ENCODE assay signal across 8 cellular contexts in genomic region chr1:202145325-202146140, GRCh38. TPM values are rescaled to one million over a fixed set of nuclear protein-coding genes. Genes with fewer than 3 reads are reported as not detected.
DNase-seq lines count a peak whose midpoint lies in the region; ATAC-seq, FAIRE-seq and TF ChIP-seq lines count a peak whose summit lies in the region.

No MANE protein-coding gene starts in this region.

- H3K36me3 ChIP-seq in endothelial cell of umbilical vein (ENCODE audit: control insufficient read depth in 2 of 2, extremely low read depth in 1 of 2, insufficient read depth in 2 of 2, low read length in 2 of 2) (peaks cover 0 to 2% of the 10 kb centered on the region in 2 experiments), prostate gland (no peaks in the 10 kb centered on the region)

- H3K4me3 Mint-ChIP-seq in activated CD4-positive, alpha-beta T cell treated with anti-CD3 and anti-CD28 coated beads for 36 hours: peak overlapping the region; percentile 95
- peak overlapping the region; percentile 72 for H3K4me3 Mint-ChIP-seq in T-helper 2 cell treated with Interferon-gamma antibody and Interleukin-4, amounts not matched to agents 5 μg/mL and 100 μg/mL, for 36 hours

- H3K36me3 Mint-ChIP-seq in activated CD4-positive, alpha-beta T cell treated with anti-CD3 and anti-CD28 coated beads for 36 hours (ENCODE audit: low read depth): peaks cover 28% of the 10 kb centered on the region
- H3K36me3 Mint-ChIP-seq in T-helper 2 cell treated with Interferon-gamma antibody and Interleukin-4, amounts not matched to agents 5 μg/mL and 100 μg/mL, for 36 hours (ENCODE audit: low read depth): peaks cover 31% of the 10 kb centered on the region

- H3K27ac Mint-ChIP-seq in activated CD4-positive, alpha-beta T cell treated with anti-CD3 and anti-CD28 coated beads for 36 hours: peak overlapping the region; percentile 64
- H3K27ac Mint-ChIP-seq in T-helper 2 cell treated with Interferon-gamma antibody and Interleukin-4, amounts not matched to agents 5 μg/mL and 100 μg/mL, for 36 hours: peak overlapping the region; percentile 73

- H3K27ac ChIP-seq in endothelial cell of umbilical vein (ENCODE audit: insufficient read depth, low read depth, low read length): no peak overlapping the region
- peak overlapping the region in 1 of 2 donors; percentile 85 for H3K27ac ChIP-seq in prostate gland

- no peak for FAIRE-seq in endothelial cell of umbilical vein (lab: Jason Lieb, UNC)

- H3K27me3 ChIP-seq in endothelial cell of umbilical vein (ENCODE audit: control insufficient read depth in 2 of 2, insufficient read depth in 2 of 2, low read length in 2 of 2) (no peaks in the 10 kb centered on the region), prostate gland (replicated peaks; ENCODE audit: insufficient read depth) (no peaks in the 10 kb centered on the region)

- peaks cover 6% of the 10 kb centered on the region for H4K20me1 ChIP-seq in endothelial cell of umbilical vein (replicated peaks; ENCODE audit: control insufficient read depth, extremely low read depth, insufficient read depth, low read length)

- no peaks in the 10 kb centered on the region for H3K9me3 Mint-ChIP-seq in activated CD4-positive, alpha-beta T cell treated with anti-CD3 and anti-CD28 coated beads for 36 hours (ENCODE audit: low read depth)
- H3K9me3 Mint-ChIP-seq in T-helper 2 cell treated with Interferon-gamma antibody and Interleukin-4, amounts not matched to agents 5 μg/mL and 100 μg/mL, for 36 hours: no peaks in the 10 kb centered on the region

- peaks cover 31% of the 10 kb centered on the region for H3K4me1 Mint-ChIP-seq in activated CD4-positive, alpha-beta T cell treated with anti-CD3 and anti-CD28 coated beads for 36 hours
- peaks cover 28% of the 10 kb centered on the region for H3K4me1 Mint-ChIP-seq in T-helper 2 cell treated with Interferon-gamma antibody and Interleukin-4, amounts not matched to agents 5 μg/mL and 100 μg/mL, for 36 hours (ENCODE audit: low read depth)

- H3K4me2 ChIP-seq in endothelial cell of umbilical vein (ENCODE audit: insufficient read depth, low read length): peak overlapping the region; percentile 92

- peak; percentile 69 for DNase-seq in activated CD4-positive, alpha-beta T cell treated with anti-CD3 and anti-CD28 coated beads for 36 hours
- DNase-seq in activated CD4-positive, alpha-beta T cell treated with anti-CD3 and anti-CD28 coated beads for 1 hour: no peak
- peak; percentile 60 for DNase-seq in T-helper 2 cell treated with Interferon-gamma antibody and Interleukin-4, amounts not matched to agents 5 μg/mL and 100 μg/mL, for 36 hours (ENCODE audit: low spot score)
- peak; percentile 30 for DNase-seq in endothelial cell of umbilical vein (ENCODE audit: low read depth, low spot score)
- no peak for DNase-seq in prostate gland (ENCODE audit: low spot score)
- DNase-seq in DMS 273 (lab: John Stamatoyannopoulos, UW; ENCODE audit: unreplicated experiment): no peak
- DNase-seq in NCI-H2081 (lab: John Stamatoyannopoulos, UW): no peak

- peak overlapping the region; percentile 96 for H2AFZ ChIP-seq in endothelial cell of umbilical vein (ENCODE audit: low read depth, low read length)

- H3K27me3 Mint-ChIP-seq in activated CD4-positive, alpha-beta T cell treated with anti-CD3 and anti-CD28 coated beads for 36 hours: no peaks in the 10 kb centered on the region
- H3K27me3 Mint-ChIP-seq in T-helper 2 cell treated with Interferon-gamma antibody and Interleukin-4, amounts not matched to agents 5 μg/mL and 100 μg/mL, for 36 hours (ENCODE audit: low read depth): no peaks in the 10 kb centered on the region

- intact Hi-C loops in activated CD4-positive, alpha-beta T cell treated with anti-CD3 and anti-CD28 coated beads for 36 hours (cut with DNase I, micrococcal nuclease): loop anchor here (1.0 to 10.0 kb wide), 2 partner anchors 15 to 641 kb away; partner anchors contain the start of genes CSRP1 (in 1 of the 2) and PTPN7 (in 1 of the 2)
- intact Hi-C loops in endothelial cell of umbilical vein (cut with micrococcal nuclease) (no loop called here), prostate gland (cut with DNase I) (no loop called here)

- 51% methylated on average over 15 of the region's 15 CpGs for WGBS in prostate gland

- TF ChIP-seq CTCF in endothelial cell of umbilical vein (IDR thresholded peaks at IDR 0.05; ENCODE audit: extremely low read depth in 1 of 2, insufficient read depth in 1 of 2, low read depth in 1 of 2, low read length in 2 of 2) (no peak), prostate gland (IDR thresholded peaks at IDR 0.05) (no peak)

- H3K9me3 ChIP-seq in endothelial cell of umbilical vein (replicated peaks; ENCODE audit: control insufficient read depth, insufficient read depth, low read length): no peaks in the 10 kb centered on the region
- no peaks in the 10 kb centered on the region for H3K9me3 ChIP-seq in prostate gland

- H3K9ac ChIP-seq in endothelial cell of umbilical vein (replicated peaks; ENCODE audit: extremely low read depth, insufficient read depth, low read length): peak overlapping the region; percentile 81

- POLR2A ChIA-PET in activated CD4-positive, alpha-beta T cell treated with anti-CD3 and anti-CD28 coated beads for 36 hours (lab: Charles Lee): interaction anchor here (0.6 to 1.5 kb wide), 4 partner anchors 10 to 202 kb away, joined by 3 to 4 read pairs (median 4); partner anchors contain the start of gene PTPN7
- POLR2A ChIA-PET in endothelial cell of umbilical vein (lab: Charles Lee): no interaction called here

- H3K79me2 ChIP-seq in endothelial cell of umbilical vein (ENCODE audit: control insufficient read depth, insufficient read depth, low read length): peaks cover 42% of the 10 kb centered on the region

- TF ChIP-seq POLR2A in endothelial cell of umbilical vein (IDR thresholded peaks at IDR 0.05; ENCODE audit: low read depth, low read length) (no peak), prostate gland (IDR thresholded peaks at IDR 0.05) (no peak)

- CTCF ChIA-PET in activated CD4-positive, alpha-beta T cell treated with anti-CD3 and anti-CD28 coated beads for 36 hours (lab: Charles Lee): interaction anchor here (0.6 to 3.9 kb wide), 6 partner anchors 10 to 294 kb away, joined by 3 to 16 read pairs (median 7); partner anchors contain the start of gene PTPN7
- CTCF ChIA-PET in endothelial cell of umbilical vein (lab: Charles Lee): interaction anchor here (1.3 kb wide), 2 partner anchors 9 kb away, joined by 4 read pairs; no protein-coding TSS in a partner anchor

- dilution Hi-C loops in endothelial cell of umbilical vein (cut with MboI; ENCODE audit: extremely low pct_ligation_motif_present, low sequenced_read_pairs): no loop called here

- ATAC-seq in activated CD4-positive, alpha-beta T cell treated with anti-CD3 and anti-CD28 coated beads for 36 hours: peak; percentile 61
- ATAC-seq in HG03565 (IDR thresholded peaks at IDR 0.05; ENCODE audit: unreplicated experiment): no peak

- H3K9me1 ChIP-seq in endothelial cell of umbilical vein (replicated peaks; ENCODE audit: control insufficient read depth, extremely low read depth, insufficient read depth, low read length): no peaks in the 10 kb centered on the region

- BruUV-seq in endothelial cell of umbilical vein (replicated peaks; lab: Mats Ljungman, UMichigan): no TSS peak

- peaks cover 21% of the 10 kb centered on the region for H3K4me1 ChIP-seq in endothelial cell of umbilical vein (ENCODE audit: control insufficient read depth, extremely low read depth, insufficient read depth, low read length)
- H3K4me1 ChIP-seq in prostate gland (replicated peaks): peaks cover 5% of the 10 kb centered on the region

- peak overlapping the region; percentile 68 to 94 (median 77) for H3K4me3 ChIP-seq in endothelial cell of umbilical vein (replicated peaks in 1 of 3; ENCODE audit: insufficient read depth in 1 of 3, low read depth in 1 of 3, low read length in 3 of 3)
- peak overlapping the region; percentile 77 to 96 for H3K4me3 ChIP-seq in prostate gland

RNA-seq across cellular contexts. Expression of gene ARL8A, which starts 1.0 kb away (rescaled TPM):
- 10 to 100 TPM; 32.3 to 51.7 TPM for total RNA-seq in activated CD4-positive, alpha-beta T cell treated with anti-CD3 and anti-CD28 coated beads for 36 hours
- total RNA-seq in endothelial cell of umbilical vein: 69.5 and 75.6 TPM in 2 replicates
- polyA plus RNA-seq in endothelial cell of umbilical vein: 54.3 and 57.9 TPM in 2 replicates
- 49.0 and 49.1 TPM in 2 replicates for polyA plus RNA-seq in endothelial cell of umbilical vein (2011; cell fraction: cytosol; rRNA removed)
- 45.0 and 45.4 TPM in 2 replicates for polyA plus RNA-seq in endothelial cell of umbilical vein (2011; cell fraction: nucleus; rRNA removed)
- polyA plus RNA-seq in endothelial cell of umbilical vein (2012): 46.7 and 54.8 TPM in 2 replicates
- 33.0 and 43.4 TPM in 2 replicates for polyA minus RNA-seq in endothelial cell of umbilical vein
- polyA minus RNA-seq in endothelial cell of umbilical vein (2011; cell fraction: cytosol; rRNA and poly(A)+ RNA removed): 14.3 TPM
- polyA minus RNA-seq in endothelial cell of umbilical vein (2011; cell fraction: nucleus; rRNA and poly(A)+ RNA removed): 18.7 and 18.9 TPM in 2 replicates
- 100 to 1,000 TPM in 1 of 2 donors, 10 to 100 TPM in 1; 39.9 to 102 TPM for total RNA-seq in prostate gland

RNA-seq across cellular contexts. Expression of gene PTPN7, which starts 14.9 kb away (rescaled TPM):
- total RNA-seq in activated CD4-positive, alpha-beta T cell treated with anti-CD3 and anti-CD28 coated beads for 36 hours: 100 to 1,000 TPM; 188 to 221 TPM
- total RNA-seq in endothelial cell of umbilical vein: 0.86 and 1.9 TPM in 2 replicates
- polyA plus RNA-seq in endothelial cell of umbilical vein: 1.8 and 2.4 TPM in 2 replicates
- 0.84 and 1.1 TPM in 2 replicates for polyA plus RNA-seq in endothelial cell of umbilical vein (2011; cell fraction: cytosol; rRNA removed)
- 1.1 and 1.5 TPM in 2 replicates for polyA plus RNA-seq in endothelial cell of umbilical vein (2011; cell fraction: nucleus; rRNA removed)
- polyA plus RNA-seq in endothelial cell of umbilical vein (2012): 0.41 and 0.75 TPM in 2 replicates
- 5.1 and 6.0 TPM in 2 replicates for polyA minus RNA-seq in endothelial cell of umbilical vein
- not detected for polyA minus RNA-seq in endothelial cell of umbilical vein (2011; cell fraction: cytosol; rRNA and poly(A)+ RNA removed)
- 0.34 and 0.48 TPM in 2 replicates for polyA minus RNA-seq in endothelial cell of umbilical vein (2011; cell fraction: nucleus; rRNA and poly(A)+ RNA removed)
- total RNA-seq in prostate gland: 10 to 100 TPM in 1 of 2 donors, under 1 TPM in 1; 0.73 to 61.8 TPM

RNA-seq across cellular contexts. Expression of gene GPR37L1, which starts 22.8 kb away (rescaled TPM):
- total RNA-seq in activated CD4-positive, alpha-beta T cell treated with anti-CD3 and anti-CD28 coated beads for 36 hours: not detected
- not detected in 2 replicates for total RNA-seq in endothelial cell of umbilical vein
- not detected in 2 replicates for polyA plus RNA-seq in endothelial cell of umbilical vein
- not detected in 2 replicates for polyA plus RNA-seq in endothelial cell of umbilical vein (2011; cell fraction: cytosol; rRNA removed)
- polyA plus RNA-seq in endothelial cell of umbilical vein (2011; cell fraction: nucleus; rRNA removed): not detected in 2 replicates
- 0.03 TPM in 1 of 2 replicates, not detected in the other for polyA plus RNA-seq in endothelial cell of umbilical vein (2012)
- polyA minus RNA-seq in endothelial cell of umbilical vein: not detected in 2 replicates
- polyA minus RNA-seq in endothelial cell of umbilical vein (2011; cell fraction: cytosol; rRNA and poly(A)+ RNA removed): 0.20 TPM
- not detected in 2 replicates for polyA minus RNA-seq in endothelial cell of umbilical vein (2011; cell fraction: nucleus; rRNA and poly(A)+ RNA removed)
- under 1 TPM; 0.09 to 0.28 TPM for total RNA-seq in prostate gland

RNA-seq across cellular contexts. Expression of gene LGR6, which starts 48.1 kb away (rescaled TPM):
- total RNA-seq in activated CD4-positive, alpha-beta T cell treated with anti-CD3 and anti-CD28 coated beads for 36 hours: under 1 TPM; 0.09 to 0.14 TPM
- total RNA-seq in endothelial cell of umbilical vein: not detected in 2 replicates
- not detected in 2 replicates for polyA plus RNA-seq in endothelial cell of umbilical vein
- not detected in 2 replicates for polyA plus RNA-seq in endothelial cell of umbilical vein (2011; cell fraction: cytosol; rRNA removed)
- polyA plus RNA-seq in endothelial cell of umbilical vein (2011; cell fraction: nucleus; rRNA removed): 0.04 TPM in 1 of 2 replicates, not detected in the other
- 0.14 and 0.27 TPM in 2 replicates for polyA plus RNA-seq in endothelial cell of umbilical vein (2012)
- polyA minus RNA-seq in endothelial cell of umbilical vein: not detected in 2 replicates
- not detected for polyA minus RNA-seq in endothelial cell of umbilical vein (2011; cell fraction: cytosol; rRNA and poly(A)+ RNA removed)
- polyA minus RNA-seq in endothelial cell of umbilical vein (2011; cell fraction: nucleus; rRNA and poly(A)+ RNA removed): not detected in 2 replicates
- 10 to 100 TPM in 1 of 2 donors, 1 to 10 TPM in 1; 8.0 to 25.6 TPM for total RNA-seq in prostate gland

Comparison
In these comparisons a context has a peak if more than half of its experiments do, and no peak if none do; other contexts are left out.
1. DNase-seq: peak in activated CD4-positive, alpha-beta T cell treated with anti-CD3 and anti-CD28 coated beads for 36 hours (single experiment), T-helper 2 cell treated with Interferon-gamma antibody and Interleukin-4, amounts not matched to agents 5 μg/mL and 100 μg/mL, for 36 hours (single experiment) and endothelial cell of umbilical vein (single experiment); none in activated CD4-positive, alpha-beta T cell treated with anti-CD3 and anti-CD28 coated beads for 1 hour (single experiment), prostate gland (single experiment), DMS 273 (single experiment) and NCI-H2081 (0 of 2).
2. intact Hi-C loops: an anchor here in activated CD4-positive, alpha-beta T cell treated with anti-CD3 and anti-CD28 coated beads for 36 hours (1.0 to 10.0 kb wide); none called in endothelial cell of umbilical vein and prostate gland.